ENCODE assay signal across 1 cellular context in genomic region chr22:38569972-38570840, GRCh38.
A peak's percentile ranks its signal among the peaks of the same experiment; 100 is the strongest.
TF ChIP-seq lines count a peak whose summit lies in the region.

TSS of gene DMC1 (minus strand) at chr22:38570183. CDS start at chr22:38568256, 1,927 bp downstream.

TF ChIP-seq in HepG2, 621 proteins besides CTCF, POLR2A, EP300 and RAD21 (continued from another document):
- peak; percentile 62 for TF ChIP-seq TFDP2 (CRISPR knock-in tag; IDR thresholded peaks at IDR 0.05)
- no peak for TF ChIP-seq RBM39 (IDR thresholded peaks at IDR 0.05; ENCODE audit: low read depth, low read length, poor library complexity, severe bottlenecking)
- TF ChIP-seq SIN3A (IDR thresholded peaks at IDR 0.05; ENCODE audit: borderline replicate concordance, low read depth, low read length): peak; percentile 35; the same call in 1 of the 2 replicates
